ENCODE assay signal across 6 cellular contexts in the genomic region with DNA sequence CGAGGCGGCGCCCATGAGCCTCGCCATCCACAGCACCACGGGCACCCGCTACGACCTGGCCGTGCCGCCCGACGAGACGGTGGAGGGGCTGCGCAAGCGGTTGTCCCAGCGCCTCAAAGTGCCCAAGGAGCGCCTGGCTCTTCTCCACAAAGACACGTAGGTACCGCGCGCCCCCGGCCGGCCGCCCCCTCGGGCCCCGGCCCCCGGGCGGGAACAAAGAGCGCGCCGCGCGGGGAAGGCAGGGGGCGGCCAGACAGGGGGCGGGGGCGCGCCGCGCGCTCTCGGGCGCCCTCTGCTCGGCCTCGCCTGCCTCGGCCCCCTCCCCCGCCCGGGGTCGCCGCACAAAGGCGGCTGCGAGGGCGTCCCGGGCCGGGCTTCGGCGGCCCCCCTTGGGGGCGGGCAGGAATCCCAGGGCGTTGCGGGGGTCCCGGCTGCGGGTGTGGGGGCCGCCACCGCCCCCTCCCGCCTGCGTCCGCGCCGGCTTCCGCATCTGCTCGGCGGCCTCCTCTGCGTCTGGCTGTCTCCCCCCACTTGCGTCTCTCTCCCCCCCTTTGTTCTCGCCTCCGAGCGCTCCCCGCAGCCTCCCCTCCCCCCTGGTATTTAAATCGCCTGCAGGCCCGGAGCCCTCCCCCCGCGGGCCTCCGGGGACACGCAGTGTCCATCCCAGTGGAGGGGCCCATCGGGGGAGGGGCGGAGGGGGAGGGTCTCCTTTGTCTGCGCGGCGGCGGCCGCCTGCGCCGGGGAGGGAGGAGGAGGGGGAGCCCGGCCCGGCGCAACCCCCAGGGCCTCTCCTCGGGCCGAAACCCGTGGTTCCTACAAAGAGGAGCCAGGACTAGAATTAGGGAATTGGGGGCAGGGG. TPM values are rescaled to one million over a fixed set of nuclear protein-coding genes. Genes with fewer than 3 reads are reported as not detected.
DNase-seq lines count a peak whose midpoint lies in the region; ATAC-seq and TF ChIP-seq lines count a peak whose summit lies in the region.

No MANE protein-coding gene starts in this region.

- peaks cover 8% of the 10 kb centered on the region; the same call in 1 of the 2 replicates for H3K36me3 ChIP-seq in GM23338 (ENCODE audit: insufficient read depth)
- H3K36me3 ChIP-seq in effector memory CD4-positive, alpha-beta T cell (ENCODE audit: control insufficient read depth, insufficient read depth, low read length): peaks cover 23% of the 10 kb centered on the region
- H3K36me3 ChIP-seq in neuron (ENCODE audit: insufficient read depth, low read length): peaks cover 39% of the 10 kb centered on the region

- H4K20me1 ChIP-seq in GM23338 (replicated peaks; ENCODE audit: insufficient read depth): peaks cover 15% of the 10 kb centered on the region

- H2AFZ ChIP-seq in GM23338 (no peak overlapping the region), neuron (ENCODE audit: low read depth, low read length) (no peak overlapping the region)

- peak overlapping the region; percentile 88 for H3K4me3 Mint-ChIP-seq in GM23338

- H3K4me2 ChIP-seq in GM23338: peak overlapping the region; percentile 91

- H3K79me2 ChIP-seq in GM23338 (replicated peaks; ENCODE audit: insufficient read depth): peaks cover 38% of the 10 kb centered on the region

- peak overlapping the region; percentile 74 for H3K27ac ChIP-seq in GM23338 (ENCODE audit: low read depth)
- peak overlapping the region; percentile 89 for H3K27ac ChIP-seq in effector memory CD4-positive, alpha-beta T cell (ENCODE audit: insufficient read depth, low read length, poor library complexity, severe bottlenecking)

- H3K36me3 Mint-ChIP-seq in GM23338 (ENCODE audit: low read depth): peaks cover 42% of the 10 kb centered on the region

- no peaks in the 10 kb centered on the region for H3K9me2 ChIP-seq in GM23338 (ENCODE audit: insufficient read depth)

- H3K4me1 Mint-ChIP-seq in GM23338: peaks cover 11% of the 10 kb centered on the region

- H3K27ac Mint-ChIP-seq in GM23338: peak overlapping the region; percentile 96

- peaks cover 18% of the 10 kb centered on the region for H3F3A ChIP-seq in GM23338 (replicated peaks; ENCODE audit: low read depth)

- H3K4me1 ChIP-seq in GM23338 (ENCODE audit: insufficient read depth): no peaks in the 10 kb centered on the region; the same call in 1 of the 2 replicates
- H3K4me1 ChIP-seq in effector memory CD4-positive, alpha-beta T cell (ENCODE audit: control insufficient read depth, insufficient read depth, low read length, poor library complexity, severe bottlenecking): peaks cover 50% of the 10 kb centered on the region
- peaks cover 35% of the 10 kb centered on the region for H3K4me1 ChIP-seq in neuron (ENCODE audit: insufficient read depth, low read length)

- peak; percentile 81 for DNase-seq in GM23338 (ENCODE audit: low spot score)
- peak; percentile 53 for DNase-seq in RKO (ENCODE audit: low spot score)
- DNase-seq in effector memory CD4-positive, alpha-beta T cell: peak; percentile 43 to 50 (median 50)

- peaks cover 22% of the 10 kb centered on the region for H3K27me3 Mint-ChIP-seq in GM23338 (ENCODE audit: insufficient read depth, low read depth, poor library complexity)

- H3K9me3 ChIP-seq in effector memory CD4-positive, alpha-beta T cell (ENCODE audit: control insufficient read depth, low read length): no peaks in the 10 kb centered on the region
- no peaks in the 10 kb centered on the region for H3K9me3 ChIP-seq in neuron (ENCODE audit: low read length)

- H3K9me3 Mint-ChIP-seq in GM23338: no peaks in the 10 kb centered on the region; the same call in 1 of the 3 replicates

- H3K27me3 ChIP-seq in GM23338 (ENCODE audit: insufficient read depth): no peaks in the 10 kb centered on the region
- H3K27me3 ChIP-seq in effector memory CD4-positive, alpha-beta T cell (replicated peaks; ENCODE audit: control insufficient read depth, insufficient read depth, low read length, poor library complexity, severe bottlenecking): no peaks in the 10 kb centered on the region
- H3K27me3 ChIP-seq in neuron (ENCODE audit: insufficient read depth, low read length): no peaks in the 10 kb centered on the region

- H3K4me3 ChIP-seq in GM23338: peak overlapping the region; percentile 94
- H3K4me3 ChIP-seq in effector memory CD4-positive, alpha-beta T cell (ENCODE audit: insufficient read depth, low read depth, low read length, poor library complexity, severe bottlenecking): peak overlapping the region; percentile 96
- H3K4me3 ChIP-seq in neuron (ENCODE audit: low read length): peak overlapping the region; percentile 90

- ATAC-seq in GM23338: peak; percentile 13
- no peak for ATAC-seq in GM18858 (IDR thresholded peaks at IDR 0.05; ENCODE audit: unreplicated experiment)
- ATAC-seq in GM21723 (IDR thresholded peaks at IDR 0.05; ENCODE audit: unreplicated experiment): no peak

- TF ChIP-seq CTCF in GM23338 (conservative IDR thresholded peaks at IDR 0.05; ENCODE audit: low read depth in 2 of 2): no peak; a peak in 1 of 4 replicates

TF ChIP-seq in GM23338, 12 proteins besides CTCF, POLR2A, EP300 and RAD21:
- TF ChIP-seq EZH2 (IDR thresholded peaks at IDR 0.05; ENCODE audit: low read depth, unreplicated experiment): no peak
- TF ChIP-seq CREB1 (CRISPR knock-in tag; IDR thresholded peaks at IDR 0.05; ENCODE audit: low read depth): peak; percentile 39
- no peak for TF ChIP-seq ZNF114 (CRISPR knock-in tag; IDR thresholded peaks at IDR 0.05)
- no peak for TF ChIP-seq NANOG (IDR thresholded peaks at IDR 0.05; ENCODE audit: borderline replicate concordance)
- no peak for TF ChIP-seq EZH2phosphoT487 (IDR thresholded peaks at IDR 0.05; ENCODE audit: unreplicated experiment)
- no peak for TF ChIP-seq JUNB (IDR thresholded peaks at IDR 0.05; ENCODE audit: unreplicated experiment)
- no peak for TF ChIP-seq ETS1 (IDR thresholded peaks at IDR 0.05)
- TF ChIP-seq POLR2AphosphoS5 (IDR thresholded peaks at IDR 0.05; ENCODE audit: low read depth): 0 out of 2 replicates have a peak, but pooled peaks have one; percentile 15

RNA-seq across cellular contexts. Expression of gene MIDN, which starts 2.2 kb away (rescaled TPM):
- total RNA-seq in GM23338 (2014; rRNA removed; shearing (Covaris generic)): 84.5 and 113 TPM in 2 replicates
- 28.6 and 33.3 TPM in 2 replicates for polyA plus RNA-seq in GM23338 (2016; fragmentation: Nextera tagmentation; extraction: Ambion mirVana)

RNA-seq across cellular contexts. Expression of gene ATP5F1D, which starts 9.1 kb away (rescaled TPM):
- total RNA-seq in GM23338 (2014; rRNA removed; shearing (Covaris generic)): 78.7 and 139 TPM in 2 replicates
- polyA plus RNA-seq in GM23338 (2016; fragmentation: Nextera tagmentation; extraction: Ambion mirVana): 396 and 420 TPM in 2 replicates

RNA-seq across cellular contexts. Expression of gene CBARP, which starts 12.8 kb away (rescaled TPM):
- 10.8 and 14.1 TPM in 2 replicates for total RNA-seq in GM23338 (2014; rRNA removed; shearing (Covaris generic))
- polyA plus RNA-seq in GM23338 (2016; fragmentation: Nextera tagmentation; extraction: Ambion mirVana): 2.0 TPM in 2 replicates

RNA-seq across cellular contexts. Expression of gene CIRBP, which starts 18.5 kb away (rescaled TPM):
- 152 and 202 TPM in 2 replicates for total RNA-seq in GM23338 (2014; rRNA removed; shearing (Covaris generic))
- 153 and 160 TPM in 2 replicates for polyA plus RNA-seq in GM23338 (2016; fragmentation: Nextera tagmentation; extraction: Ambion mirVana)

RNA-seq across cellular contexts. Expression of gene FAM174C, which starts 24.7 kb away (rescaled TPM):
- 39.2 and 60.4 TPM in 2 replicates for total RNA-seq in GM23338 (2014; rRNA removed; shearing (Covaris generic))
- polyA plus RNA-seq in GM23338 (2016; fragmentation: Nextera tagmentation; extraction: Ambion mirVana): 62.3 and 68.0 TPM in 2 replicates
